In genomic region chr16:14373406-14373805, GRCh38 we compare ENCODE assay signal across 28 cellular contexts.
"Had no signal": no experiment of that assay in that cellular context is flagged by ENCODE, and none has a peak within 500 bp of the region (broad histone marks: within the 10 kb centered on the region; RNA-seq: fewer than 3 reads in every experiment).

No MANE protein-coding gene starts in this region.

- H3K36me3 Mint-ChIP-seq: immature natural killer cell; mesothelial cell of epicardium; naive thymus-derived CD4-positive, alpha-beta T cell; neural progenitor cell; stimulated activated memory B cell treated with anti-CD40 and anti-IgM and Interleukin-4, amounts not matched to agents 10 μg/mL and 1 μg/mL and 100 μg/mL, for 72 hours had no signal

- H3K4me1 ChIP-seq: left ventricle myocardium inferior, right lobe of liver, testis, thyroid gland, transverse colon, upper lobe of right lung had no signal

- H3K4me3 Mint-ChIP-seq: immature natural killer cell; mesothelial cell of epicardium; naive thymus-derived CD4-positive, alpha-beta T cell; nephron progenitor cell; neural progenitor cell; stimulated activated memory B cell treated with anti-CD40 and anti-IgM and Interleukin-4, amounts not matched to agents 10 μg/mL and 1 μg/mL and 100 μg/mL, for 72 hours; stimulated activated naive CD8-positive, alpha-beta T cell treated with anti-CD3 and anti-CD28 coated beads, Interleukin-15, amount 100 ng/mL, for 72 hours had no signal

- ATAC-seq: naive thymus-derived CD4-positive, alpha-beta T cell; right lobe of liver; stimulated activated memory B cell treated with anti-CD40 and anti-IgM and Interleukin-4, amounts not matched to agents 10 μg/mL and 1 μg/mL and 100 μg/mL, for 72 hours; stimulated activated naive CD8-positive, alpha-beta T cell treated with anti-CD3 and anti-CD28 coated beads, Interleukin-15, amount 100 ng/mL, for 72 hours; upper lobe of right lung had no signal

- H3K9me3 ChIP-seq: left ventricle myocardium inferior, ovary, right atrium auricular region, right lobe of liver, testis, thyroid gland, transverse colon, upper lobe of right lung had no signal

- H3K27ac ChIP-seq: left ventricle myocardium inferior, neural progenitor cell, ovary, right atrium auricular region, right lobe of liver, testis, thyroid gland, transverse colon, upper lobe of right lung had no signal

- H3K4me1 Mint-ChIP-seq: immature natural killer cell; mesothelial cell of epicardium; stimulated activated naive CD8-positive, alpha-beta T cell treated with anti-CD3 and anti-CD28 coated beads, Interleukin-15, amount 100 ng/mL, for 72 hours had no signal

- H3K4me2 ChIP-seq: neural progenitor cell, smooth muscle cell had no signal

- H3K27me3 Mint-ChIP-seq: naive thymus-derived CD4-positive, alpha-beta T cell; progenitor cell of endocrine pancreas; stimulated activated memory B cell treated with anti-CD40 and anti-IgM and Interleukin-4, amounts not matched to agents 10 μg/mL and 1 μg/mL and 100 μg/mL, for 72 hours; stimulated activated naive CD8-positive, alpha-beta T cell treated with anti-CD3 and anti-CD28 coated beads, Interleukin-15, amount 100 ng/mL, for 72 hours had no signal

- H3K27ac Mint-ChIP-seq: immature natural killer cell; mesothelial cell of epicardium; naive thymus-derived CD4-positive, alpha-beta T cell; nephron progenitor cell; neural progenitor cell; progenitor cell of endocrine pancreas; stimulated activated memory B cell treated with anti-CD40 and anti-IgM and Interleukin-4, amounts not matched to agents 10 μg/mL and 1 μg/mL and 100 μg/mL, for 72 hours; stimulated activated naive CD8-positive, alpha-beta T cell treated with anti-CD3 and anti-CD28 coated beads, Interleukin-15, amount 100 ng/mL, for 72 hours had no signal

- H3K9ac ChIP-seq: neural progenitor cell had no signal

- H2AFZ ChIP-seq: neural progenitor cell had no signal

- H3K4me3 ChIP-seq: left ventricle myocardium inferior, lung, neural progenitor cell, ovary, right atrium auricular region, right lobe of liver, smooth muscle cell, testis, thyroid gland, transverse colon, upper lobe of right lung had no signal

- H3K27me3 ChIP-seq: neural progenitor cell, ovary, right atrium auricular region, right lobe of liver, testis, thyroid gland, transverse colon, upper lobe of right lung had no signal

- DNase-seq: hypothalamus; immature natural killer cell; kidney; left ventricle myocardium inferior; mesendoderm; naive thymus-derived CD4-positive, alpha-beta T cell; nephron progenitor cell; ovary; right lobe of liver; stimulated activated CD4-positive, alpha-beta T cell treated with anti-CD3 and anti-CD28 coated beads, Interleukin-1b, Interleukin-23, amount 100 ng/mL, for 48 hours; stimulated activated CD4-positive, alpha-beta T cell treated with anti-CD3 and anti-CD28 coated beads, Interleukin-2, amount 100 ng/mL, for 48 hours; stimulated activated CD4-positive, alpha-beta T cell treated with anti-CD3 and anti-CD28 coated beads, Interleukin-4, amount 100 ng/mL, for 4 hours; stimulated activated CD8-positive, alpha-beta memory T cell treated with anti-CD3 and anti-CD28 coated beads, Interleukin-4, amount 100 ng/mL, for 48 hours; stimulated activated naive CD4-positive, alpha-beta T cell treated with Interleukin-2 at 50 U/mL for 16 hours; stimulated activated naive CD8-positive, alpha-beta T cell treated with anti-CD3 and anti-CD28 coated beads, Interleukin-15, amount 100 ng/mL, for 72 hours; testis; thyroid gland; transverse colon; upper lobe of right lung had no signal

- H3K36me3 ChIP-seq: left ventricle myocardium inferior, neural progenitor cell, ovary, right atrium auricular region, right lobe of liver, thyroid gland, transverse colon, upper lobe of right lung had no signal

- FAIRE-seq: islet of Langerhans, kidney, urothelium cell line had no signal

- H3K9me3 Mint-ChIP-seq: immature natural killer cell; mesothelial cell of epicardium; naive thymus-derived CD4-positive, alpha-beta T cell; nephron progenitor cell; neural progenitor cell; stimulated activated memory B cell treated with anti-CD40 and anti-IgM and Interleukin-4, amounts not matched to agents 10 μg/mL and 1 μg/mL and 100 μg/mL, for 72 hours; stimulated activated naive CD8-positive, alpha-beta T cell treated with anti-CD3 and anti-CD28 coated beads, Interleukin-15, amount 100 ng/mL, for 72 hours had no signal
